9 cellular contexts compared by ENCODE assay signal in genomic region chr22:45235101-45235777, GRCh38. TPM values are rescaled to one million over a fixed set of nuclear protein-coding genes. Genes with fewer than 3 reads are reported as not detected.
A peak's percentile ranks its signal among the peaks of the same experiment; 100 is the strongest.
DNase-seq lines count a peak whose midpoint lies in the region; ATAC-seq, FAIRE-seq and TF ChIP-seq lines count a peak whose summit lies in the region.
"Had no signal": no experiment of that assay in that cellular context is flagged by ENCODE, and none has a peak within 500 bp of the region (broad histone marks: within the 10 kb centered on the region; RNA-seq: fewer than 3 reads in every experiment).

No MANE protein-coding gene starts in this region.

- TF ChIP-seq CTCF in KMS-11 (conservative IDR thresholded peaks at IDR 0.05; ENCODE audit: low read depth, low read length) (no peak), H1 (IDR thresholded peaks at IDR 0.05; ENCODE audit: control extremely low read depth in 1 of 3, insufficient read depth in 1 of 3, low read depth in 1 of 3, low read length in 3 of 3) (no peak), WTC11 (IDR thresholded peaks at IDR 0.05) (no peak)

- no peak for TF ChIP-seq RAD21 in H1 (IDR thresholded peaks at IDR 0.05 in 1 of 2, conservative IDR thresholded peaks at IDR 0.05 in 1 of 2; ENCODE audit: low read depth in 2 of 2, low read length in 2 of 2)

- ATAC-seq in GM21390 (IDR thresholded peaks at IDR 0.05; ENCODE audit: unreplicated experiment), result peak; percentile 87
- ATAC-seq in GM18858 (IDR thresholded peaks at IDR 0.05; ENCODE audit: unreplicated experiment), result no peak
- ATAC-seq in WTC11, result no peak

- H4K5ac ChIP-seq in H1 (ENCODE audit: insufficient read length, low read depth, low read length), result no peak overlapping the region

- H3K56ac ChIP-seq in H1 (replicated peaks; ENCODE audit: insufficient read length, low read depth, low read length), result no peak overlapping the region

- WGBS in H1 (ENCODE audit: extremely low coverage in 1 of 2, insufficient coverage in 1 of 2, insufficient read length in 1 of 2, insufficient replicate concordance in 2 of 2, low coverage in 1 of 2, low lambda C conversion rate in 2 of 2, missing lambda C conversion rate in 1 of 2), 2 experiments, result 89% methylated on average over 23 of the region's 23 CpGs; no CpG with 5 or more reads in 1 of the 2 experiments

- H3K4me1 Mint-ChIP-seq in WTC11, result peaks cover 17% of the 10 kb centered on the region

- no peak overlapping the region for H3K4ac ChIP-seq in H1 (replicated peaks; ENCODE audit: insufficient read length, low read depth, low read length)

- no peak overlapping the region for H2BK5ac ChIP-seq in H1 (ENCODE audit: low read depth, low read length)

- H3K23me2 ChIP-seq in H1 (ENCODE audit: low read depth, low read length), result peaks cover 5% of the 10 kb centered on the region; the same call in 1 of the 2 replicates

- POLR2A ChIA-PET in H1 (lab: Charles Lee; ENCODE audit: partially characterized antibody) (interaction anchor here (1.7 to 3.1 kb wide), 3 partner anchors 9 to 42 kb away, joined by 4 to 10 read pairs (median 5); no protein-coding TSS in a partner anchor), WTC11 (lab: Charles Lee) (no interaction called here)

- peak; percentile 85 for TF ChIP-seq POLR2A in GM12892 (IDR thresholded peaks at IDR 0.05; ENCODE audit: low read depth, low read length)
- TF ChIP-seq POLR2A in H1 (IDR thresholded peaks at IDR 0.05; ENCODE audit: control extremely low read depth in 1 of 2, low read depth in 2 of 2, low read length in 2 of 2), result no peak

- no peak overlapping the region for H3K23ac ChIP-seq in H1 (ENCODE audit: insufficient read length)

- H3K4me3 Mint-ChIP-seq in WTC11, result no peak overlapping the region

- H3K27me3 ChIP-seq in KMS-11 (ENCODE audit: insufficient read depth, low read depth), result no peaks in the 10 kb centered on the region
- H3K27me3 ChIP-seq in H1 (replicated peaks in 1 of 4; ENCODE audit: control insufficient read depth in 3 of 4, extremely low read depth in 1 of 4, insufficient read depth in 3 of 4, low read length in 3 of 4), result peaks cover 0 to 7% (median 3%) of the 10 kb centered on the region in 4 experiments; a peak in 4 of 7 replicates

- no peak overlapping the region for H2BK20ac ChIP-seq in H1 (ENCODE audit: low read length)

- H3K9ac ChIP-seq in KMS-11, result peak overlapping the region; percentile 42
- H3K9ac ChIP-seq in H1 (replicated peaks in 1 of 4; ENCODE audit: extremely low read depth in 1 of 4, low read depth in 3 of 4, low read length in 3 of 4), result no peak overlapping the region

- H3K36me3 ChIP-seq in KMS-11 (ENCODE audit: insufficient read depth) (no peaks in the 10 kb centered on the region), H1 (ENCODE audit: control insufficient read depth in 2 of 4, insufficient read depth in 4 of 4, low read length in 3 of 4) (no peaks in the 10 kb centered on the region)

- H2BK12ac ChIP-seq in H1 (ENCODE audit: low read depth, low read length), result no peak overlapping the region

- H4K20me1 ChIP-seq in KMS-11 (ENCODE audit: insufficient read depth), result no peaks in the 10 kb centered on the region
- H4K20me1 ChIP-seq in H1 (replicated peaks in 1 of 2; ENCODE audit: control insufficient read depth in 1 of 2, insufficient read depth in 2 of 2, low read length in 2 of 2), result peaks cover 9 to 17% of the 10 kb centered on the region in 2 experiments

- CTCF ChIA-PET in H1 (lab: Charles Lee; ENCODE audit: partially characterized antibody), result interaction anchor here (1.3 to 4.9 kb wide), 2 partner anchors 25 to 27 kb away, joined by 3 to 25 read pairs; no protein-coding TSS in a partner anchor
- CTCF ChIA-PET in WTC11 (lab: Charles Lee), result interaction anchor here (0.6 to 2.4 kb wide), 2 partner anchors 21 to 26 kb away, joined by 3 to 7 read pairs; no protein-coding TSS in a partner anchor

- peak overlapping the region; percentile 44; the same call in 1 of the 2 replicates for H2AFZ ChIP-seq in KMS-11 (ENCODE audit: low read depth)
- H2AFZ ChIP-seq in H1 (ENCODE audit: low read length), result no peak overlapping the region

- H3K79me1 ChIP-seq in H1 (ENCODE audit: low read depth, low read length), result peaks cover 2% of the 10 kb centered on the region; the same call in 1 of the 2 replicates

- H4K8ac ChIP-seq in H1 (ENCODE audit: extremely low read depth, insufficient read depth, low read length), result peak overlapping the region; percentile 29

- DNase-seq in GM12892 (ENCODE audit: insufficient read length) (peak; percentile 87), H1 (ENCODE audit: low read depth in 1 of 2, low spot score in 2 of 2) (no peak), posterior vena cava (ENCODE audit: low spot score) (no peak), WTC11 (ENCODE audit: low spot score) (no peak)
- DNase-seq in activated CD4-positive, alpha-beta T cell treated with anti-CD3 and anti-CD28 coated beads, Interleukin-2, amount 50 U/mL, for 1 hour, result no peak

- H3K27me3 Mint-ChIP-seq in WTC11 (ENCODE audit: low read depth), result peaks cover 7% of the 10 kb centered on the region

- intact Hi-C loops in posterior vena cava (cut with DNase I), result no loop called here

- H2BK15ac ChIP-seq in H1 (ENCODE audit: low read length), result no peak overlapping the region

- no peak overlapping the region for H3K14ac ChIP-seq in H1 (ENCODE audit: insufficient read length)

- peak overlapping the region; percentile 67 for H3K27ac ChIP-seq in KMS-11
- H3K27ac ChIP-seq in H1 (ENCODE audit: low read depth, low read length), result no peak overlapping the region

- H3K36me3 Mint-ChIP-seq in WTC11, result 0 out of 2 replicates have a peak, but pooled peaks cover 3% of the 10 kb centered on the region

- H3K79me2 ChIP-seq in KMS-11 (ENCODE audit: insufficient read depth, low read depth) (no peaks in the 10 kb centered on the region), H1 (ENCODE audit: control insufficient read depth in 1 of 2, insufficient read depth in 2 of 2, low read length in 2 of 2) (peaks cover 0 to 3% of the 10 kb centered on the region in 2 experiments; a peak in 1 of 4 replicates)

- H4K91ac ChIP-seq in H1 (replicated peaks; ENCODE audit: insufficient read length, low read length), result no peak overlapping the region

- TF ChIP-seq EP300 in H1 (IDR thresholded peaks at IDR 0.05; ENCODE audit: borderline replicate concordance in 1 of 2, low read depth in 2 of 2, low read length in 2 of 2), result no peak

- FAIRE-seq in GM12892 (lab: Jason Lieb, UNC), result peak; percentile 99
- no peak for FAIRE-seq in H1 (lab: Jason Lieb, UNC)

- H3K4me1 ChIP-seq in KMS-11 (ENCODE audit: low read depth, poor library complexity, severe bottlenecking) (peaks cover 35% of the 10 kb centered on the region), H1 (replicated peaks in 1 of 4; ENCODE audit: control insufficient read depth in 3 of 4, insufficient read depth in 4 of 4, low read length in 3 of 4) (peaks cover 0 to 12% (median 11%) of the 10 kb centered on the region in 4 experiments; a peak in 5 of 7 replicates)

- H3K9me3 ChIP-seq in H1 (ENCODE audit: insufficient read depth in 2 of 2, low read depth in 1 of 2, low read length in 1 of 2), result no peaks in the 10 kb centered on the region

- no peak overlapping the region for H3K27ac Mint-ChIP-seq in WTC11

- H3K4me3 ChIP-seq in KMS-11 (IDR thresholded peaks at IDR 0.05; ENCODE audit: insufficient read depth, low read depth, low read length), result no peak overlapping the region
- H3K4me3 ChIP-seq in H1 (ENCODE audit: extremely low read depth in 1 of 4, insufficient read depth in 2 of 4, low read depth in 3 of 4, low read length in 4 of 4), result no peak overlapping the region

- no peak overlapping the region for H3K18ac ChIP-seq in H1 (ENCODE audit: extremely low read depth, low read length)

- no peaks in the 10 kb centered on the region for H3K9me3 Mint-ChIP-seq in WTC11
- H3K9me3 Mint-ChIP-seq: brain had no signal

- no peak overlapping the region for H2BK120ac ChIP-seq in H1 (replicated peaks; ENCODE audit: low read depth, low read length)

- no peak overlapping the region for H2AK5ac ChIP-seq in H1 (ENCODE audit: low read depth, low read length)

- H3K4me2 ChIP-seq in KMS-11 (peak overlapping the region; percentile 58), H1 (ENCODE audit: insufficient read depth in 1 of 2, low read depth in 2 of 2, low read length in 2 of 2) (no peak overlapping the region)

TF ChIP-seq in H1, 55 proteins besides CTCF, POLR2A, EP300 and RAD21 (continues in another document):
- TF ChIP-seq JUN (IDR thresholded peaks at IDR 0.05; ENCODE audit: low read depth, low read length) (no peak), CEBPB (IDR thresholded peaks at IDR 0.05; ENCODE audit: low read depth, low read length) (no peak), EGR1 (IDR thresholded peaks at IDR 0.05; ENCODE audit: borderline replicate concordance, low read depth, low read length) (no peak)

TF ChIP-seq in WTC11, 78 proteins besides CTCF, POLR2A, EP300 and RAD21 (continues in another document):
- TF ChIP-seq JAZF1 (CRISPR knock-in tag; IDR thresholded peaks at IDR 0.05) (no peak), HMGA2 (CRISPR knock-in tag; IDR thresholded peaks at IDR 0.05) (no peak), MXD4 (CRISPR knock-in tag; IDR thresholded peaks at IDR 0.05; ENCODE audit: borderline replicate concordance) (no peak)

RNA-seq across cellular contexts. Expression of gene KIAA0930, which starts 5.5 kb away (rescaled TPM):
- polyA plus RNA-seq in GM12892 (2012; ENCODE audit: missing spikeins), result 32.5 TPM
- 61.9 and 65.3 TPM in 2 replicates for total RNA-seq in H1 (2021; fragmentation: NEBNext Ultra II Directional; extraction: Animal tissue kit (Norgen Biotek cat#: 25700))
- polyA plus RNA-seq in H1 (2011; rRNA removed), result 66.1 and 95.4 TPM in 2 replicates
- polyA plus RNA-seq in H1 (2011; cell fraction: cytosol; rRNA removed), result 66.9 TPM
- 77.9 TPM for polyA plus RNA-seq in H1 (2011; cell fraction: nucleus; rRNA removed)
- 37.4 to 53.7 TPM (median 45.5 TPM) in 4 replicates for polyA plus RNA-seq in H1 (2012, experiment 1 of 2)
- polyA plus RNA-seq in H1 (2012, experiment 2 of 2), result 32.4 TPM
- 50.5 TPM for polyA plus RNA-seq in H1 (2013, experiment 1 of 2)
- polyA plus RNA-seq in H1 (2013, experiment 2 of 2), result 53.3 TPM
- 25.2 and 28.4 TPM in 2 replicates for polyA minus RNA-seq in H1 (2011; rRNA and poly(A)+ RNA removed)
- polyA minus RNA-seq in H1 (2011; cell fraction: cytosol; rRNA and poly(A)+ RNA removed), result 27.8 TPM
- polyA minus RNA-seq in H1 (2011; cell fraction: nucleus; rRNA and poly(A)+ RNA removed), result 14.2 TPM
- total RNA-seq in posterior vena cava, result 10 to 100 TPM; 48.5 to 74.0 TPM
- 53.2 to 62.1 TPM (median 57.6 TPM) in 3 replicates for total RNA-seq in WTC11 (2021)

RNA-seq across cellular contexts. Expression of gene UPK3A, which starts 49.5 kb away (rescaled TPM):
- polyA plus RNA-seq in GM12892 (2012; ENCODE audit: missing spikeins), result not detected
- total RNA-seq in H1 (2021; fragmentation: NEBNext Ultra II Directional; extraction: Animal tissue kit (Norgen Biotek cat#: 25700)), result 0.35 TPM in 1 of 2 replicates, not detected in the other
- polyA plus RNA-seq in H1 (2011; rRNA removed), result 1.7 and 2.4 TPM in 2 replicates
- polyA plus RNA-seq in H1 (2011; cell fraction: cytosol; rRNA removed), result 0.62 TPM
- 1.3 TPM for polyA plus RNA-seq in H1 (2011; cell fraction: nucleus; rRNA removed)
- polyA plus RNA-seq in H1 (2012, experiment 1 of 2), result 0.42 to 1.5 TPM (median 0.70 TPM) in 3 of 4 replicates, not detected in the other
- polyA plus RNA-seq in H1 (2012, experiment 2 of 2), result 0.41 TPM
- 0.39 TPM for polyA plus RNA-seq in H1 (2013, experiment 1 of 2)
- 0.18 TPM for polyA plus RNA-seq in H1 (2013, experiment 2 of 2)
- 0.39 and 0.54 TPM in 2 replicates for polyA minus RNA-seq in H1 (2011; rRNA and poly(A)+ RNA removed)
- polyA minus RNA-seq in H1 (2011; cell fraction: cytosol; rRNA and poly(A)+ RNA removed), result not detected
- 0.80 TPM for polyA minus RNA-seq in H1 (2011; cell fraction: nucleus; rRNA and poly(A)+ RNA removed)
- not detected for total RNA-seq in posterior vena cava
- 0.23 to 0.62 TPM (median 0.37 TPM) in 3 replicates for total RNA-seq in WTC11 (2021)
